Comparison of ENCODE assay signal across 2 cellular contexts in genomic region chr5:59115345-59115744, GRCh38.
A peak's percentile ranks its signal among the peaks of the same experiment; 100 is the strongest.
TF ChIP-seq lines count a peak whose summit lies in the region.

No MANE protein-coding gene starts in this region.

TF ChIP-seq in IMR-90, 13 proteins besides CTCF, POLR2A, EP300 and RAD21:
- TF ChIP-seq MXI1 (IDR thresholded peaks at IDR 0.05; ENCODE audit: borderline replicate concordance, low read depth, low read length) = no peak
- TF ChIP-seq, protein P1, sequence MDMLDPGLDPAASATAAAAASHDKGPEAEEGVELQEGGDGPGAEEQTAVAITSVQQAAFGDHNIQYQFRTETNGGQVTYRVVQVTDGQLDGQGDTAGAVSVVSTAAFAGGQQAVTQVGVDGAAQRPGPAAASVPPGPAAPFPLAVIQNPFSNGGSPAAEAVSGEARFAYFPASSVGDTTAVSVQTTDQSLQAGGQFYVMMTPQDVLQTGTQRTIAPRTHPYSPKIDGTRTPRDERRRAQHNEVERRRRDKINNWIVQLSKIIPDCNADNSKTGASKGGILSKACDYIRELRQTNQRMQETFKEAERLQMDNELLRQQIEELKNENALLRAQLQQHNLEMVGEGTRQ (IDR thresholded peaks at IDR 0.05; ENCODE audit: low read depth, low read length) = peak; percentile 49; the same call in 1 of the 2 replicates
- TF ChIP-seq RCOR1 (IDR thresholded peaks at IDR 0.05; ENCODE audit: insufficient replicate concordance, low read length) = no peak
- TF ChIP-seq RFX5 (IDR thresholded peaks at IDR 0.05; ENCODE audit: low read depth, low read length) = no peak
- TF ChIP-seq BHLHE40 (IDR thresholded peaks at IDR 0.05; ENCODE audit: low read depth, low read length) = no peak

TF ChIP-seq in K562, 482 proteins besides CTCF, POLR2A, EP300 and RAD21:
- TF ChIP-seq JUND (IDR thresholded peaks at IDR 0.05; ENCODE audit: borderline replicate concordance, low read depth, low read length) (no peak), JUND (tag; IDR thresholded peaks at IDR 0.05; ENCODE audit: borderline replicate concordance, low read depth, low read length) (peak; percentile 18; the same call in 1 of the 3 replicates), ZNF398 (CRISPR knock-in tag; IDR thresholded peaks at IDR 0.05) (no peak)
